In the genomic region with DNA sequence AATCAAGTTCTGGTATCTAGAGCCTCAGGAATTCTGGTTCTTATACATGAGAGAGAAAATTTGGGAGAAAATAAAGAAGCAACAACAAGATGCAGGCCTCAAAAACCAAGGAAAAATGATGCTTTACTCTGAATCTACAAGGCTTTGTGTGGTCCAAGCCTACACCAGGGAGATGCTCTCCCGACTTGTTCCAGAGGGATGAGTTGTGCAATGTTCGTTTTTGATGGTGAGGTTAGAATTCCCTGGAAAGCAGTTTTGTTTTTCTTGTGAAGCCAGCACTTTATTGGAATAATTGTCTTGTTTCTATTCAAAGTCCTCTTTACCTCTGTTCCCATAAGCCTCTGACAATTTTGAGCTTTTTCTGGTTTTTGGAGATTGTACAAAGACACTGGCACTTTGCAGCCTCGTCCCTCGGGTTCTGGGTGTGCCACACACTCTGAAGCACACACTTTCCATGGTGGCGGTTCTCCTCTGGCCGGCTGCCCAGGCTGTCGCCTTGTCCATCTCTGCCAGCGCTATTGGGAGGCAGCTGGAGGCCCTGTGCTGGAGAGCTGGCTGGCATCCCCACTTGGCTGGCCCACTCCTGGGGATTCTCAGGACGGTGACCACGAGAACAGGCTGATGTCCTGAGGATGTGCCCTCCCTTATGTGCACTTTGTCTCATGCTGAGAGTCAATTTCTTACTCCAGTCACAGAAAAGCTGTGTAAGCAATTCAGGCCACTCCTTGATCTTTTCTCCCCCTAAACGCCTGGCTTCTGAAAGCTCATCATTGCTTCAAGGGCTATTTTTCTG, we compare ENCODE assay signal across 12 cellular contexts.
DNase-seq lines count a peak whose midpoint lies in the region; ATAC-seq and TF ChIP-seq lines count a peak whose summit lies in the region.
"Had no signal": no experiment of that assay in that cellular context is flagged by ENCODE, and none has a peak within 500 bp of the region (broad histone marks: within the 10 kb centered on the region; RNA-seq: fewer than 3 reads in every experiment).

No MANE protein-coding gene starts in this region.

- H3K36me3 ChIP-seq in SK-N-SH (replicated peaks in 1 of 2; ENCODE audit: control insufficient read depth in 1 of 2, insufficient read depth in 2 of 2, low read length in 1 of 2) (peaks cover 0 to 4% of the 10 kb centered on the region in 2 experiments), breast epithelium (no peaks in the 10 kb centered on the region), PC-3 (ENCODE audit: low read depth, low read length) (no peaks in the 10 kb centered on the region)

- TF ChIP-seq RAD21 in SK-N-SH (IDR thresholded peaks at IDR 0.05; ENCODE audit: low read length): no peak

- ATAC-seq in HG03103 (IDR thresholded peaks at IDR 0.05; ENCODE audit: low read depth, unreplicated experiment) (peak; percentile 4), left lobe of liver (peak; percentile 39), GM21390 (IDR thresholded peaks at IDR 0.05; ENCODE audit: unreplicated experiment) (no peak), HG03025 (IDR thresholded peaks at IDR 0.05; ENCODE audit: low FRiP score, unreplicated experiment) (no peak), PC-3 (no peak)

- CTCF ChIA-PET in SK-N-SH (lab: Yijun Ruan, JAX) (interaction anchor here (1.1 to 2.1 kb wide), 2 partner anchors 15 to 20 kb away, joined by 4 to 7 read pairs; no protein-coding TSS in a partner anchor), PC-3 (lab: Charles Lee) (no interaction called here)

- no peak overlapping the region for H3K27ac ChIP-seq in SK-N-SH (ENCODE audit: low read depth in 2 of 2, low read length in 1 of 2)
- H3K27ac ChIP-seq in breast epithelium: no peak overlapping the region
- H3K27ac ChIP-seq in PC-3 (ENCODE audit: low read length): no peak overlapping the region

- H3K79me2 ChIP-seq in SK-N-SH (ENCODE audit: insufficient read depth): no peaks in the 10 kb centered on the region
- H3K79me2 ChIP-seq in PC-3 (ENCODE audit: low read length): no peaks in the 10 kb centered on the region

- POLR2A ChIA-PET in SK-N-SH (lab: Yijun Ruan, JAX) (no interaction called here), PC-3 (lab: Charles Lee; ENCODE audit: unreplicated experiment) (no interaction called here)

- TF ChIP-seq EP300 in SK-N-SH (IDR thresholded peaks at IDR 0.05; ENCODE audit: borderline replicate concordance in 1 of 2, low read depth in 1 of 2, low read length in 1 of 2): no peak

- no peaks in the 10 kb centered on the region for H3K9me3 ChIP-seq in SK-N-SH
- peaks cover 10 to 12% of the 10 kb centered on the region in 2 donors for H3K9me3 ChIP-seq in breast epithelium
- H3K9me3 ChIP-seq in PC-3 (ENCODE audit: low read length): no peaks in the 10 kb centered on the region

- H3K27me3 ChIP-seq in SK-N-SH (ENCODE audit: insufficient read depth): no peaks in the 10 kb centered on the region
- H3K27me3 ChIP-seq in breast epithelium: no peaks in the 10 kb centered on the region
- H3K27me3 ChIP-seq in PC-3 (ENCODE audit: low read length): no peaks in the 10 kb centered on the region

- H3K9ac ChIP-seq in SK-N-SH: no peak overlapping the region
- no peak overlapping the region for H3K9ac ChIP-seq in PC-3 (ENCODE audit: low read length)

- no peaks in the 10 kb centered on the region for H3F3A ChIP-seq in SK-N-SH (replicated peaks; ENCODE audit: insufficient read depth)
- no peaks in the 10 kb centered on the region for H3F3A ChIP-seq in PC-3 (ENCODE audit: low read length, unreplicated experiment)

- H4K20me1 ChIP-seq in SK-N-SH (ENCODE audit: insufficient read depth) (no peaks in the 10 kb centered on the region), PC-3 (ENCODE audit: low read length) (no peaks in the 10 kb centered on the region)

- no TSS peak for BruUV-seq in PC-3 (replicated peaks; lab: Mats Ljungman, UMichigan)

- TF ChIP-seq CTCF in SK-N-SH (IDR thresholded peaks at IDR 0.05) (no peak), breast epithelium (IDR thresholded peaks at IDR 0.05) (no peak), PC-3 (conservative IDR thresholded peaks at IDR 0.05; ENCODE audit: low read depth, low read length) (no peak)

- TF ChIP-seq POLR2A in breast epithelium (IDR thresholded peaks at IDR 0.05): no peak

- WGBS in SK-N-SH (ENCODE audit: low lambda C conversion rate): 69% methylated on average over 11 of the region's 11 CpGs

- H3K4me3 ChIP-seq in SK-N-SH (ENCODE audit: low read depth in 2 of 2, low read length in 1 of 2) (no peak overlapping the region), breast epithelium (no peak overlapping the region), PC-3 (ENCODE audit: low read length) (no peak overlapping the region)

- no peaks in the 10 kb centered on the region for H3K9me2 ChIP-seq in SK-N-SH
- no peaks in the 10 kb centered on the region for H3K9me2 ChIP-seq in PC-3 (replicated peaks; ENCODE audit: low read length)

- H2AFZ ChIP-seq in SK-N-SH (ENCODE audit: low read depth): no peak overlapping the region
- no peak overlapping the region for H2AFZ ChIP-seq in PC-3 (ENCODE audit: low read length)

- peaks cover 0 to 7% of the 10 kb centered on the region in 2 experiments; a peak in 1 of 4 replicates for H3K4me1 ChIP-seq in SK-N-SH (ENCODE audit: control insufficient read depth in 1 of 2, insufficient read depth in 2 of 2, low read depth in 1 of 2, low read length in 1 of 2)
- no peaks in the 10 kb centered on the region for H3K4me1 ChIP-seq in breast epithelium
- no peaks in the 10 kb centered on the region for H3K4me1 ChIP-seq in PC-3 (ENCODE audit: insufficient read depth, low read length)

- DNase-seq in AG08395 (ENCODE audit: low spot score) (peak; percentile 20), SK-N-SH (peak; percentile 28), left lobe of liver (ENCODE audit: low spot score) (no peak), breast epithelium (ENCODE audit: low spot score in 2 of 2) (no peak), PC-3 (no peak)
- DNase-seq: activated CD4-positive, alpha-beta T cell treated with anti-CD3 and anti-CD28 coated beads, Interleukin-2, amount 50 U/mL, for 4 hours; activated effector memory CD4-positive, alpha-beta T cell treated with Interleukin-2 at 50 U/mL for 16 hours; stimulated activated CD4-positive, alpha-beta T cell treated with anti-CD3 and anti-CD28 coated beads, Interleukin-4, amount 100 ng/mL, for 1 hour; stimulated activated naive CD4-positive, alpha-beta T cell had no signal

- H3K4me2 ChIP-seq in SK-N-SH (no peak overlapping the region), PC-3 (ENCODE audit: low read length) (no peak overlapping the region)

- intact Hi-C loops in breast epithelium (cut with DNase I; ENCODE audit: low total_unique reads): no loop called here
- intact Hi-C loops in PC-3 (cut with micrococcal nuclease): no loop called here

TF ChIP-seq in SK-N-SH, 30 proteins besides CTCF, POLR2A, EP300 and RAD21 (continues in another document):
- no peak for TF ChIP-seq GATA2 (CRISPR knock-in tag; IDR thresholded peaks at IDR 0.05)
- no peak for TF ChIP-seq REST (IDR thresholded peaks at IDR 0.05; ENCODE audit: low read depth, low read length)
- TF ChIP-seq USF2 (IDR thresholded peaks at IDR 0.05; ENCODE audit: borderline replicate concordance, low read depth, low read length): no peak
- no peak for TF ChIP-seq EZH2phosphoT487 (IDR thresholded peaks at IDR 0.05; ENCODE audit: borderline replicate concordance, low read depth)
- TF ChIP-seq YY1 (IDR thresholded peaks at IDR 0.05; ENCODE audit: low read depth): no peak
- TF ChIP-seq ZBTB33 (IDR thresholded peaks at IDR 0.05; ENCODE audit: borderline replicate concordance, low read depth): no peak

Comparison
In these comparisons a context has a peak if more than half of its experiments do, and no peak if none do; other contexts are left out.
1. DNase-seq: peak in AG08395 (single experiment) and SK-N-SH (single experiment); none in left lobe of liver (single experiment), breast epithelium (0 of 2) and PC-3 (single experiment).
2. ATAC-seq: peak in HG03103 (single experiment) and left lobe of liver (single experiment); none in GM21390 (single experiment), HG03025 (single experiment) and PC-3 (single experiment).